ENCODE assay signal across 1 cellular context in genomic region chr21:36981049-36981391, GRCh38.
TF ChIP-seq lines count a peak whose summit lies in the region.

No MANE protein-coding gene starts in this region.

TF ChIP-seq in HepG2, 621 proteins besides CTCF, POLR2A, EP300 and RAD21:
- TF ChIP-seq MAF1 (CRISPR knock-in tag; IDR thresholded peaks at IDR 0.05; ENCODE audit: borderline replicate concordance): no peak
- TF ChIP-seq RORA (CRISPR knock-in tag; IDR thresholded peaks at IDR 0.05): no peak
- no peak for TF ChIP-seq NFAT5 (CRISPR knock-in tag; IDR thresholded peaks at IDR 0.05)
- no peak for TF ChIP-seq BRF2 (CRISPR knock-in tag; IDR thresholded peaks at IDR 0.05)
- TF ChIP-seq ZGPAT (CRISPR knock-in tag; IDR thresholded peaks at IDR 0.05): no peak
- no peak for TF ChIP-seq SYNCRIP (IDR thresholded peaks at IDR 0.05; ENCODE audit: insufficient read depth, low read depth, low read length)
- TF ChIP-seq ZNF160 (CRISPR knock-in tag; IDR thresholded peaks at IDR 0.05): no peak
- no peak for TF ChIP-seq ZNF589 (CRISPR knock-in tag; conservative IDR thresholded peaks at IDR 0.05)
- no peak for TF ChIP-seq ATF5 (CRISPR knock-in tag; IDR thresholded peaks at IDR 0.05; ENCODE audit: low read depth)
- no peak for TF ChIP-seq JDP2 (CRISPR knock-in tag; IDR thresholded peaks at IDR 0.05; ENCODE audit: borderline replicate concordance)
- TF ChIP-seq DR1 (CRISPR knock-in tag; IDR thresholded peaks at IDR 0.05): no peak
- TF ChIP-seq EED (CRISPR knock-in tag; IDR thresholded peaks at IDR 0.05): no peak
- no peak for TF ChIP-seq UBTF (CRISPR knock-in tag; IDR thresholded peaks at IDR 0.05)
- no peak for TF ChIP-seq ZBTB2 (CRISPR knock-in tag; IDR thresholded peaks at IDR 0.05; ENCODE audit: low read depth)
- no peak for TF ChIP-seq ZMYM3 (CRISPR knock-in tag; IDR thresholded peaks at IDR 0.05)
- no peak for TF ChIP-seq DNMT3B (CRISPR knock-in tag; conservative IDR thresholded peaks at IDR 0.05)
- no peak for TF ChIP-seq ZBTB38 (CRISPR knock-in tag; IDR thresholded peaks at IDR 0.05)
- no peak for TF ChIP-seq ZNF335 (CRISPR knock-in tag; IDR thresholded peaks at IDR 0.05)
- TF ChIP-seq NBN (conservative IDR thresholded peaks at IDR 0.05): no peak
- no peak for TF ChIP-seq ZNF460 (CRISPR knock-in tag; IDR thresholded peaks at IDR 0.05; ENCODE audit: borderline replicate concordance)
